8 cellular contexts compared by ENCODE assay signal in the genomic region with DNA sequence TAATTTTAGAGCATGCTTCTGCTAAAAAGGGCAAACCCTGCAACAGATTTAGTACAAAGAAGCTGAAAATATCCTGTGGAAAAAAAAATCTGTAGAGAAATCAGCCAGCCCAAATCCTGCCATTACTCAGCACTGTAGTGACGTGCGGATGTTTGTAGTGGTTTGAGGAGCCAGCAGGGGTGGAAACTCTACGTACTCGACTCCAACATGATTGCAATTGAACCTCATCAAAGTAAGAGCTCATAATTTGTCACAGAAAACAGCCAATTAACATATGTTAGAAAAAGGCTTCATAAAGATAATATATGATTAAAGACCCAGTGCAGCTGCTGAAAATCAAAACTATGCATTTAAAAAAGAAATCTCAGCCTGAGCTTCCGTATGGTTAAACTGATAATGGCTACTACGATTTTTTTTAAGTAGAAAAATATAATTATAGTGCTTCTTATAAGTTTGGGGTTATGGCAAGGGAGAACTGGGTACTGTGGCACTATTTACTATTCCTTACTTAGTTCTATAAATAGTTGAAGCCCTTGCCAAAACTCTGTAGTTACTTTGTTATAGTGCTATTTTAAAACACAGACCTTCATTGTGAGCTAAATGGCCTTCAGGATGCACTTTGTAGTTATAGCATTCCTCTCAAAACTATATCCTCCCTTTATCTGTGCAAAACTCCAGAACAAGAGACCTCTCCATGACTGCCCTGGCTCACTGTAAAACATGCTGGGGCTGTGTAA.
DNase-seq lines count a peak whose midpoint lies in the region; ATAC-seq, FAIRE-seq and TF ChIP-seq lines count a peak whose summit lies in the region.

No MANE protein-coding gene starts in this region.

- peak; percentile 30 for ATAC-seq in GM18861 (IDR thresholded peaks at IDR 0.05; ENCODE audit: unreplicated experiment)
- peak; percentile 38 for ATAC-seq in HG02840 (IDR thresholded peaks at IDR 0.05; ENCODE audit: low FRiP score, unreplicated experiment)

- peak; percentile 5 to 20 for DNase-seq in activated CD4-positive, alpha-beta T cell treated with anti-CD3 and anti-CD28 coated beads for 4 hours
- peak; percentile 67 to 80 for DNase-seq in foreskin fibroblast
- peak; percentile 14 to 44 (median 42) for DNase-seq in stimulated activated CD4-positive, alpha-beta T cell treated with anti-CD3 and anti-CD28 coated beads, Interleukin-12 subunit alpha, Interleukin-12 subunit beta, amount 100 ng/mL, for 48 hours (ENCODE audit: low read depth in 2 of 3, low spot score in 1 of 3)
- no peak for DNase-seq in GM10248 (ENCODE audit: extremely low spot score)
- DNase-seq in D721Med (ENCODE audit: insufficient read length, low spot score), result no peak
- no peak for DNase-seq in DMS114 treated with DMSO at 0.1 percent for 48 hours (lab: John Stamatoyannopoulos, UW; ENCODE audit: unreplicated experiment)

- CTCF ChIA-PET in GM10248 (lab: Yijun Ruan, JAX), result interaction anchor here (1.0 kb wide), 1 partner anchor 12 kb away, joined by 3 read pairs; no protein-coding TSS in a partner anchor

- FAIRE-seq in D721Med (lab: Jason Lieb, UNC), result no peak

- TF ChIP-seq CTCF in foreskin fibroblast (IDR thresholded peaks at IDR 0.05; ENCODE audit: low read depth, low read length), result no peak
- TF ChIP-seq CTCF in GM10248 (IDR thresholded peaks at IDR 0.05; ENCODE audit: control extremely low read depth, extremely low read depth, low read depth, missing control alignments), result no peak
- TF ChIP-seq CTCF in D721Med (IDR thresholded peaks at IDR 0.05; ENCODE audit: insufficient read depth, missing control alignments), result no peak

- H3K4me3 ChIP-seq in foreskin fibroblast (ENCODE audit: low read depth in 1 of 2, low read length in 2 of 2), result peak overlapping the region in 1 of 2 donors; percentile 11

- POLR2A ChIA-PET in GM10248 (lab: Yijun Ruan, JAX), result no interaction called here

Comparison
In these comparisons a context has a peak if more than half of its experiments do, and no peak if none do; other contexts are left out.
1. DNase-seq: peak in activated CD4-positive, alpha-beta T cell treated with anti-CD3 and anti-CD28 coated beads for 4 hours (2 of 2), foreskin fibroblast (2 of 2) and stimulated activated CD4-positive, alpha-beta T cell treated with anti-CD3 and anti-CD28 coated beads, Interleukin-12 subunit alpha, Interleukin-12 subunit beta, amount 100 ng/mL, for 48 hours (3 of 3); none in GM10248 (single experiment), D721Med (single experiment) and DMS114 treated with DMSO at 0.1 percent for 48 hours (single experiment).